Comparison of ENCODE assay signal across 21 cellular contexts in genomic region chr10:43118631-43119415, GRCh38. TPM values are rescaled to one million over a fixed set of nuclear protein-coding genes. Genes with fewer than 3 reads are reported as not detected.
DNase-seq lines count a peak whose midpoint lies in the region; ATAC-seq and TF ChIP-seq lines count a peak whose summit lies in the region.
"Had no signal": no experiment of that assay in that cellular context is flagged by ENCODE, and none has a peak within 500 bp of the region (broad histone marks: within the 10 kb centered on the region; RNA-seq: fewer than 3 reads in every experiment).

No MANE protein-coding gene starts in this region.

- no peaks in the 10 kb centered on the region for H3K36me3 ChIP-seq in heart right ventricle
- no peaks in the 10 kb centered on the region for H3K36me3 ChIP-seq in upper lobe of right lung
- H3K36me3 ChIP-seq: gastrocnemius medialis, thyroid gland had no signal

- peak overlapping the region; percentile 78 for H3K27ac Mint-ChIP-seq in T-helper 2 cell treated with Interferon-gamma antibody and Interleukin-4, amounts not matched to agents 5 μg/mL and 100 μg/mL, for 36 hours
- H3K27ac Mint-ChIP-seq: activated naive CD8-positive, alpha-beta T cell treated with anti-CD3 and anti-CD28 coated beads, Interleukin-2, amount 50 U/mL, for 24 hours; WTC11 had no signal

- no peak overlapping the region for H3K4me3 ChIP-seq in heart right ventricle
- no peak overlapping the region for H3K4me3 ChIP-seq in upper lobe of right lung
- H3K4me3 ChIP-seq: gastrocnemius medialis, thyroid gland had no signal

- intact Hi-C loops in cardiac septum (cut with DNase I): no loop called here
- intact Hi-C loops in heart right ventricle (cut with DNase I): no loop called here
- intact Hi-C loops in upper lobe of right lung (cut with DNase I): no loop called here

- ATAC-seq in heart right ventricle (no peak), upper lobe of right lung (no peak)
- ATAC-seq: activated naive CD8-positive, alpha-beta T cell treated with anti-CD3 and anti-CD28 coated beads, Interleukin-2, amount 50 U/mL, for 24 hours; activated T-cell treated with anti-CD3 and anti-CD28 coated beads, Interleukin-2, amount 50 U/mL, for 4 hours; gastrocnemius medialis; left colon; PC-3; stimulated activated naive CD8-positive, alpha-beta T cell treated with anti-CD3 and anti-CD28 coated beads, Interleukin-15, amount 100 ng/mL, for 72 hours; WTC11 had no signal

- no peaks in the 10 kb centered on the region for H3K36me3 Mint-ChIP-seq in T-helper 2 cell treated with Interferon-gamma antibody and Interleukin-4, amounts not matched to agents 5 μg/mL and 100 μg/mL, for 36 hours (ENCODE audit: low read depth)
- H3K36me3 Mint-ChIP-seq: WTC11 had no signal

- H3K4me3 Mint-ChIP-seq in T-helper 2 cell treated with Interferon-gamma antibody and Interleukin-4, amounts not matched to agents 5 μg/mL and 100 μg/mL, for 36 hours: no peak overlapping the region
- H3K4me3 Mint-ChIP-seq: activated naive CD8-positive, alpha-beta T cell treated with anti-CD3 and anti-CD28 coated beads, Interleukin-2, amount 50 U/mL, for 24 hours; activated T-cell treated with anti-CD3 and anti-CD28 coated beads, Interleukin-2, amount 50 U/mL, for 4 hours; stimulated activated naive CD8-positive, alpha-beta T cell treated with anti-CD3 and anti-CD28 coated beads, Interleukin-15, amount 100 ng/mL, for 72 hours; WTC11 had no signal

- H3K4me1 ChIP-seq in heart right ventricle (peaks cover 0 to 23% (median 10%) of the 10 kb centered on the region in 9 donors), upper lobe of right lung (no peaks in the 10 kb centered on the region)
- H3K4me1 ChIP-seq: gastrocnemius medialis, thyroid gland had no signal

- H3K4me1 Mint-ChIP-seq in T-helper 2 cell treated with Interferon-gamma antibody and Interleukin-4, amounts not matched to agents 5 μg/mL and 100 μg/mL, for 36 hours (ENCODE audit: low read depth): peaks cover 40% of the 10 kb centered on the region
- H3K4me1 Mint-ChIP-seq: WTC11 had no signal

- WGBS in heart right ventricle, 2 donors: 88 to 90% methylated on average over 19 of the region's 19 CpGs

- no peak for DNase-seq in T-helper 2 cell treated with Interferon-gamma antibody and Interleukin-4, amounts not matched to agents 5 μg/mL and 100 μg/mL, for 36 hours (ENCODE audit: low spot score)
- DNase-seq in T-helper 2 cell (no peak), cardiac septum (ENCODE audit: low spot score) (peak; percentile 74), heart right ventricle (no peak), mesenteric fat pad (ENCODE audit: low spot score) (peak; percentile 85), upper lobe of right lung (peak; percentile 56), GM10266 (ENCODE audit: extremely low spot score) (no peak), cortex of kidney (lab: John Stamatoyannopoulos, UW) (no peak)
- DNase-seq: activated CD8-positive, alpha-beta memory T cell treated with anti-CD3 and anti-CD28 coated beads for 24 hours; activated naive CD8-positive, alpha-beta T cell treated with anti-CD3 and anti-CD28 coated beads, Interleukin-2, amount 50 U/mL, for 24 hours; activated T-cell treated with anti-CD3 and anti-CD28 coated beads, Interleukin-2, amount 50 U/mL, for 4 hours; central memory CD4-positive, alpha-beta T cell; gastrocnemius medialis; hippocampal formation; Karpas-422; NCI-H510A; PC-3; stimulated activated naive CD8-positive, alpha-beta T cell treated with anti-CD3 and anti-CD28 coated beads, Interleukin-15, amount 100 ng/mL, for 72 hours; thyroid gland had no signal

- H3K9me3 ChIP-seq in heart right ventricle: no peaks in the 10 kb centered on the region
- no peaks in the 10 kb centered on the region for H3K9me3 ChIP-seq in upper lobe of right lung
- H3K9me3 ChIP-seq: gastrocnemius medialis, thyroid gland had no signal

- no peak overlapping the region for H3K27ac ChIP-seq in heart right ventricle
- H3K27ac ChIP-seq in upper lobe of right lung: no peak overlapping the region
- H3K27ac ChIP-seq: gastrocnemius medialis, thyroid gland had no signal

- H3K27me3 Mint-ChIP-seq in T-helper 2 cell treated with Interferon-gamma antibody and Interleukin-4, amounts not matched to agents 5 μg/mL and 100 μg/mL, for 36 hours (ENCODE audit: low read depth): no peaks in the 10 kb centered on the region
- H3K27me3 Mint-ChIP-seq: activated naive CD8-positive, alpha-beta T cell treated with anti-CD3 and anti-CD28 coated beads, Interleukin-2, amount 50 U/mL, for 24 hours; stimulated activated naive CD8-positive, alpha-beta T cell treated with anti-CD3 and anti-CD28 coated beads, Interleukin-15, amount 100 ng/mL, for 72 hours had no signal

- H3K9me3 Mint-ChIP-seq in T-helper 2 cell treated with Interferon-gamma antibody and Interleukin-4, amounts not matched to agents 5 μg/mL and 100 μg/mL, for 36 hours: no peaks in the 10 kb centered on the region
- H3K9me3 Mint-ChIP-seq: activated naive CD8-positive, alpha-beta T cell treated with anti-CD3 and anti-CD28 coated beads, Interleukin-2, amount 50 U/mL, for 24 hours; activated T-cell treated with anti-CD3 and anti-CD28 coated beads, Interleukin-2, amount 50 U/mL, for 4 hours; stimulated activated naive CD8-positive, alpha-beta T cell treated with anti-CD3 and anti-CD28 coated beads, Interleukin-15, amount 100 ng/mL, for 72 hours; WTC11 had no signal

- no peak for TF ChIP-seq CTCF in heart right ventricle (IDR thresholded peaks at IDR 0.05)
- no peak for TF ChIP-seq CTCF in upper lobe of right lung (IDR thresholded peaks at IDR 0.05)
- no peak for TF ChIP-seq CTCF in GM10266 (IDR thresholded peaks at IDR 0.05; ENCODE audit: control insufficient read depth, insufficient read depth, low read depth, missing control alignments)

- H3K27me3 ChIP-seq in heart right ventricle (no peaks in the 10 kb centered on the region), upper lobe of right lung (no peaks in the 10 kb centered on the region)
- H3K27me3 ChIP-seq: gastrocnemius medialis, thyroid gland had no signal

RNA-seq across cellular contexts. Expression of gene CSGALNACT2, which starts 19.4 kb away (rescaled TPM):
- total RNA-seq in cardiac septum: 14.2 TPM
- total RNA-seq in heart right ventricle: 10 to 100 TPM in 3 of 10 donors, 1 to 10 TPM in 7; 7.0 to 12.9 (median 9.8) TPM
- polyA plus RNA-seq in heart right ventricle: 1 to 10 TPM; 4.6 to 7.1 TPM
- total RNA-seq in mesenteric fat pad: 31.0 TPM
- total RNA-seq in upper lobe of right lung: 40.8 TPM

RNA-seq across cellular contexts. Expression of gene RET, which starts 42.0 kb away (rescaled TPM):
- 0.94 TPM for total RNA-seq in cardiac septum
- 1 to 10 TPM in 8 of 10 donors, under 1 TPM in 2; 0.67 to 2.6 (median 1.2) TPM for total RNA-seq in heart right ventricle
- polyA plus RNA-seq in heart right ventricle: 1 to 10 TPM in 1 of 2 donors, under 1 TPM in 1; 0.38 to 2.3 TPM
- total RNA-seq in mesenteric fat pad: 0.64 TPM
- 1.0 TPM for total RNA-seq in upper lobe of right lung
- total RNA-seq: PC-3 had no signal

Comparison
In these comparisons a context has a peak if more than half of its experiments do, and no peak if none do; other contexts are left out.
1. DNase-seq: peak in cardiac septum (single experiment), mesenteric fat pad (single experiment) and upper lobe of right lung (single experiment); none in T-helper 2 cell treated with Interferon-gamma antibody and Interleukin-4, amounts not matched to agents 5 μg/mL and 100 μg/mL, for 36 hours (single experiment), T-helper 2 cell (0 of 5), heart right ventricle (0 of 2), GM10266 (single experiment) and cortex of kidney (single experiment).